Comparison of ENCODE assay signal across 11 cellular contexts in genomic region chr9:121321039-121321503, GRCh38. TPM values are rescaled to one million over a fixed set of nuclear protein-coding genes. Genes with fewer than 3 reads are reported as not detected.
A peak's percentile ranks its signal among the peaks of the same experiment; 100 is the strongest.
DNase-seq lines count a peak whose midpoint lies in the region; ATAC-seq and TF ChIP-seq lines count a peak whose summit lies in the region.
"Had no signal": no experiment of that assay in that cellular context is flagged by ENCODE, and none has a peak within 500 bp of the region (broad histone marks: within the 10 kb centered on the region; RNA-seq: fewer than 3 reads in every experiment).

No MANE protein-coding gene starts in this region.

- H3K9me3 Mint-ChIP-seq in effector memory CD8-positive, alpha-beta T cell = no peaks in the 10 kb centered on the region
- no peaks in the 10 kb centered on the region for H3K9me3 Mint-ChIP-seq in nephron progenitor cell
- H3K9me3 Mint-ChIP-seq: stimulated activated naive B cell treated with anti-CD40 and anti-IgM and Interleukin-4, amounts not matched to agents 10 μg/mL and 1 μg/mL and 100 μg/mL, for 72 hours had no signal

- H3K4me1 Mint-ChIP-seq in effector memory CD8-positive, alpha-beta T cell (ENCODE audit: low read depth in 2 of 2) = peaks cover 31 to 39% of the 10 kb centered on the region in 2 donors
- H3K4me1 Mint-ChIP-seq in nephron progenitor cell = no peaks in the 10 kb centered on the region

- H3K27me3 Mint-ChIP-seq in effector memory CD8-positive, alpha-beta T cell = no peaks in the 10 kb centered on the region
- H3K27me3 Mint-ChIP-seq in nephron progenitor cell (ENCODE audit: low read depth, poor library complexity) = peaks cover 5% of the 10 kb centered on the region
- H3K27me3 Mint-ChIP-seq: stimulated activated naive B cell treated with anti-CD40 and anti-IgM and Interleukin-4, amounts not matched to agents 10 μg/mL and 1 μg/mL and 100 μg/mL, for 72 hours had no signal

- POLR2A ChIA-PET in HEK293T (lab: Yijun Ruan, JAX) = no interaction called here

- H3K4me3 ChIP-seq in skin epidermis = no peak overlapping the region

- peak; percentile 56 for DNase-seq in GDM1 (lab: John Stamatoyannopoulos, UW)
- DNase-seq in RPMI7951 (ENCODE audit: low read depth) = peak; percentile 48
- DNase-seq in effector memory CD8-positive, alpha-beta T cell = peak in 1 of 3 experiments; percentile 21
- no peak for DNase-seq in HEK293T (ENCODE audit: extremely low spot score)
- no peak for DNase-seq in nephron progenitor cell
- DNase-seq in activated CD4-positive, CD25-positive, alpha-beta regulatory T cell (lab: John Stamatoyannopoulos, UW) = no peak
- DNase-seq: stimulated activated naive B cell treated with anti-CD40 and anti-IgM and Interleukin-4, amounts not matched to agents 10 μg/mL and 1 μg/mL and 100 μg/mL, for 72 hours; T-helper 9 cell had no signal

- CTCF ChIA-PET in HEK293T (lab: Yijun Ruan, JAX) = interaction anchor here (2.6 to 3.3 kb wide), 2 partner anchors 55 to 79 kb away, joined by 12 to 17 read pairs; no protein-coding TSS in a partner anchor

- peak overlapping the region; percentile 75 to 76 for H3K4me3 Mint-ChIP-seq in effector memory CD8-positive, alpha-beta T cell
- no peak overlapping the region for H3K4me3 Mint-ChIP-seq in nephron progenitor cell
- H3K4me3 Mint-ChIP-seq: stimulated activated naive B cell treated with anti-CD40 and anti-IgM and Interleukin-4, amounts not matched to agents 10 μg/mL and 1 μg/mL and 100 μg/mL, for 72 hours had no signal

- peak overlapping the region in 16 of 21 experiments; percentile 10 to 93 (median 57) for H3K27ac ChIP-seq in skin epidermis
- H3K27ac ChIP-seq: parathyroid adenoma had no signal

- H3K36me3 Mint-ChIP-seq in effector memory CD8-positive, alpha-beta T cell (ENCODE audit: insufficient read depth) = peaks cover 15% of the 10 kb centered on the region
- H3K36me3 Mint-ChIP-seq in nephron progenitor cell (ENCODE audit: low read depth) = peaks cover 22% of the 10 kb centered on the region

- peak; percentile 36 for ATAC-seq in effector memory CD8-positive, alpha-beta T cell (replicated peaks)
- no peak for ATAC-seq in GM21381 (IDR thresholded peaks at IDR 0.05; ENCODE audit: unreplicated experiment)

- no peak for TF ChIP-seq CTCF in nephron progenitor cell (IDR thresholded peaks at IDR 0.05)

- H3K27ac Mint-ChIP-seq in effector memory CD8-positive, alpha-beta T cell = no peak overlapping the region
- no peak overlapping the region for H3K27ac Mint-ChIP-seq in nephron progenitor cell

TF ChIP-seq in HEK293T, 16 proteins besides CTCF, POLR2A, EP300 and RAD21:
- TF ChIP-seq PKNOX1 (IDR thresholded peaks at IDR 0.05) (no peak), CTBP1 (IDR thresholded peaks at IDR 0.05; ENCODE audit: borderline replicate concordance) (no peak), SUZ12 (IDR thresholded peaks at IDR 0.05) (no peak), BHLHE40 (IDR thresholded peaks at IDR 0.05; ENCODE audit: borderline replicate concordance) (no peak), ZNF384 (IDR thresholded peaks at IDR 0.05) (no peak), TARDBP (IDR thresholded peaks at IDR 0.05) (no peak), NFRKB (IDR thresholded peaks at IDR 0.05) (no peak), ELF4 (IDR thresholded peaks at IDR 0.05) (no peak), FOXM1 (IDR thresholded peaks at IDR 0.05; ENCODE audit: borderline replicate concordance) (no peak), FOXA1 (IDR thresholded peaks at IDR 0.05) (no peak), SP1 (IDR thresholded peaks at IDR 0.05) (no peak), L3MBTL2 (conservative IDR thresholded peaks at IDR 0.05) (no peak), LEF1 (IDR thresholded peaks at IDR 0.05; ENCODE audit: borderline replicate concordance) (no peak), HDGF (IDR thresholded peaks at IDR 0.05; ENCODE audit: borderline replicate concordance) (no peak), FOXK2 (IDR thresholded peaks at IDR 0.05) (no peak), ARNT (IDR thresholded peaks at IDR 0.05) (no peak)

RNA-seq across cellular contexts. Expression of gene STOM, which starts 49.0 kb away (rescaled TPM):
- 43.7 and 45.1 TPM in 2 replicates for total RNA-seq in RPMI7951 (2014; rRNA removed; shearing (Covaris generic))

RNA-seq across cellular contexts. Expression of gene GSN, which starts 53.1 kb away (rescaled TPM):
- 229 and 317 TPM in 2 replicates for total RNA-seq in RPMI7951 (2014; rRNA removed; shearing (Covaris generic))

Comparison
In these comparisons a context has a peak if more than half of its experiments do, and no peak if none do; other contexts are left out.
1. DNase-seq: peak in GDM1 (single experiment) and RPMI7951 (single experiment); none in HEK293T (single experiment), nephron progenitor cell (single experiment) and activated CD4-positive, CD25-positive, alpha-beta regulatory T cell (0 of 4).